ENCODE assay signal across 8 cellular contexts in genomic region chr10:5975641-5976473, GRCh38. TPM values are rescaled to one million over a fixed set of nuclear protein-coding genes. Genes with fewer than 3 reads are reported as not detected.
DNase-seq lines count a peak whose midpoint lies in the region; ATAC-seq and TF ChIP-seq lines count a peak whose summit lies in the region.

No MANE protein-coding gene starts in this region.

- DNase-seq in OCI-LY7 (ENCODE audit: low spot score) (peak; percentile 52), OCI-M2 (lab: John Stamatoyannopoulos, UW; ENCODE audit: unreplicated experiment) (no peak), HuH-7 (ENCODE audit: low spot score) (no peak)
- peak; percentile 80 for DNase-seq in activated naive CD8-positive, alpha-beta T cell treated with anti-CD3 and anti-CD28 coated beads for 36 hours
- peak in 2 of 3 donors; percentile 11 to 22 for DNase-seq in stimulated activated CD4-positive, alpha-beta T cell treated with anti-CD3 and anti-CD28 coated beads, TNF-alpha, amount 100 ng/mL, for 1 hour (ENCODE audit: low read depth in 3 of 3, low spot score in 1 of 3)

- H2AFZ ChIP-seq in OCI-LY7 (ENCODE audit: low read length): peak overlapping the region; percentile 79; the same call in 1 of the 2 replicates

- peaks cover 27% of the 10 kb centered on the region for H3K4me1 ChIP-seq in OCI-LY7 (ENCODE audit: insufficient read depth, low read length, poor library complexity, severe bottlenecking)

- no peaks in the 10 kb centered on the region for H3K27me3 ChIP-seq in layer of hippocampus (ENCODE audit: control insufficient read depth, insufficient read depth, low read length)

- H3K27ac Mint-ChIP-seq in activated naive CD8-positive, alpha-beta T cell treated with anti-CD3 and anti-CD28 coated beads for 36 hours: peak overlapping the region; percentile 98

- H3K4me1 Mint-ChIP-seq in activated naive CD8-positive, alpha-beta T cell treated with anti-CD3 and anti-CD28 coated beads for 36 hours: peaks cover 40% of the 10 kb centered on the region

- POLR2A ChIA-PET in OCI-LY7 (lab: Charles Lee): interaction anchor here (0.5 to 2.8 kb wide), 9 partner anchors 12 to 95 kb away, joined by 3 to 13 read pairs (median 3); no protein-coding TSS in a partner anchor

- BruUV-seq in OCI-LY7 (replicated peaks; lab: Mats Ljungman, UMichigan): no TSS peak

- H3K9me3 ChIP-seq in OCI-LY7 (ENCODE audit: low read length): no peaks in the 10 kb centered on the region

- intact Hi-C loops in OCI-LY7 (cut with micrococcal nuclease; ENCODE audit: unreplicated experiment): loop anchor here (2.0 to 5.0 kb wide), 2 partner anchors 85 to 529 kb away; partner anchors contain the start of gene FBH1

- peaks cover 14% of the 10 kb centered on the region for H3K27me3 Mint-ChIP-seq in activated naive CD8-positive, alpha-beta T cell treated with anti-CD3 and anti-CD28 coated beads for 36 hours

- H3K9me3 Mint-ChIP-seq in activated naive CD8-positive, alpha-beta T cell treated with anti-CD3 and anti-CD28 coated beads for 36 hours: no peaks in the 10 kb centered on the region

- no peaks in the 10 kb centered on the region for H3K9me2 ChIP-seq in OCI-LY7 (ENCODE audit: insufficient read depth, low read length)

- peak overlapping the region; percentile 87 for H3K4me2 ChIP-seq in OCI-LY7 (ENCODE audit: low read length)

- H3K4me3 Mint-ChIP-seq in activated naive CD8-positive, alpha-beta T cell treated with anti-CD3 and anti-CD28 coated beads for 36 hours: peak overlapping the region; percentile 96

- H4K20me1 ChIP-seq in OCI-LY7 (ENCODE audit: insufficient read depth, low read length): no peaks in the 10 kb centered on the region

- ATAC-seq in GM18505 (IDR thresholded peaks at IDR 0.05; ENCODE audit: unreplicated experiment) (peak; percentile 48), HG02798 (IDR thresholded peaks at IDR 0.05; ENCODE audit: poor library complexity, unreplicated experiment) (peak; percentile 68)

- TF ChIP-seq CTCF in OCI-LY7 (conservative IDR thresholded peaks at IDR 0.05; ENCODE audit: low read length): no peak

- H3K79me2 ChIP-seq in OCI-LY7 (ENCODE audit: insufficient read depth, low read depth, low read length): no peaks in the 10 kb centered on the region

- peaks cover 19% of the 10 kb centered on the region for H3K36me3 Mint-ChIP-seq in activated naive CD8-positive, alpha-beta T cell treated with anti-CD3 and anti-CD28 coated beads for 36 hours

- no peaks in the 10 kb centered on the region for H3K36me3 ChIP-seq in OCI-LY7 (ENCODE audit: insufficient read depth, low read length)

- H3K4me3 ChIP-seq in OCI-LY7 (ENCODE audit: low read depth, low read length, poor library complexity, severe bottlenecking): peak overlapping the region; percentile 89

- CTCF ChIA-PET in OCI-LY7 (lab: Charles Lee; ENCODE audit: unreplicated experiment): interaction anchor here (0.7 kb wide), 1 partner anchor 617 kb away, joined by 3 read pairs; no protein-coding TSS in a partner anchor

- peak; percentile 45 for TF ChIP-seq POLR2A in GM18505 (IDR thresholded peaks at IDR 0.05; ENCODE audit: borderline replicate concordance, extremely low read depth, insufficient read depth, insufficient read length)

- H3K27ac ChIP-seq in OCI-LY7 (ENCODE audit: low read depth, low read length, poor library complexity, severe bottlenecking): no peak overlapping the region
- H3K27ac ChIP-seq in layer of hippocampus (ENCODE audit: low read depth, low read length): peak overlapping the region; percentile 62

RNA-seq across cellular contexts. Expression of gene IL15RA, which starts 1.5 kb away (rescaled TPM):
- 5.5 and 14.5 TPM in 2 replicates for total RNA-seq in OCI-LY7 (2014; rRNA removed; shearing (Covaris generic))
- total RNA-seq in OCI-LY7 (2022): 5.9 and 7.6 TPM in 2 replicates
- 10 to 100 TPM; 27.8 to 30.0 TPM for total RNA-seq in activated naive CD8-positive, alpha-beta T cell treated with anti-CD3 and anti-CD28 coated beads for 36 hours

Comparison
In these comparisons a context has a peak if more than half of its experiments do, and no peak if none do; other contexts are left out.
1. DNase-seq: peak in OCI-LY7 (single experiment), activated naive CD8-positive, alpha-beta T cell treated with anti-CD3 and anti-CD28 coated beads for 36 hours (single experiment) and stimulated activated CD4-positive, alpha-beta T cell treated with anti-CD3 and anti-CD28 coated beads, TNF-alpha, amount 100 ng/mL, for 1 hour (2 of 3); none in OCI-M2 (single experiment) and HuH-7 (single experiment).